17 cellular contexts compared by ENCODE assay signal in genomic region chr14:101123639-101124525, GRCh38.
A peak's percentile ranks its signal among the peaks of the same experiment; 100 is the strongest.
DNase-seq lines count a peak whose midpoint lies in the region; ATAC-seq and TF ChIP-seq lines count a peak whose summit lies in the region.
"Had no signal": no experiment of that assay in that cellular context is flagged by ENCODE, and none has a peak within 500 bp of the region (broad histone marks: within the 10 kb centered on the region; RNA-seq: fewer than 3 reads in every experiment).

No MANE protein-coding gene starts in this region.

- no peak overlapping the region for H3K4me3 Mint-ChIP-seq in natural killer cell
- no peak overlapping the region for H3K4me3 Mint-ChIP-seq in natural killer cell treated with Interleukin-12 subunit alpha and Interleukin-12 subunit beta and Interleukin-15 and Interleukin-18, amount 100 ng/mL, for 72 hours
- H3K4me3 Mint-ChIP-seq in endodermal cell: no peak overlapping the region
- H3K4me3 Mint-ChIP-seq: activated naive CD4-positive, alpha-beta T cell treated with anti-CD3 and anti-CD28 coated beads for 36 hours had no signal

- no peaks in the 10 kb centered on the region for H3K27me3 ChIP-seq in endodermal cell (ENCODE audit: control insufficient read depth, insufficient read depth, low read length, poor library complexity, severe bottlenecking)
- H3K27me3 ChIP-seq: foreskin keratinocyte had no signal

- H3K9me3 Mint-ChIP-seq in natural killer cell (no peaks in the 10 kb centered on the region), endodermal cell (peaks cover 6% of the 10 kb centered on the region)
- no peaks in the 10 kb centered on the region for H3K9me3 Mint-ChIP-seq in natural killer cell treated with Interleukin-12 subunit alpha and Interleukin-12 subunit beta and Interleukin-15 and Interleukin-18, amount 100 ng/mL, for 72 hours
- H3K9me3 Mint-ChIP-seq: activated naive CD4-positive, alpha-beta T cell treated with anti-CD3 and anti-CD28 coated beads for 36 hours had no signal

- H3K9me3 ChIP-seq in endodermal cell (ENCODE audit: control insufficient read depth, low read length): peaks cover 5% of the 10 kb centered on the region

- H3K4me1 Mint-ChIP-seq in natural killer cell (peaks cover 21 to 27% of the 10 kb centered on the region in 2 donors), endodermal cell (peaks cover 13% of the 10 kb centered on the region)
- peaks cover 5 to 13% of the 10 kb centered on the region in 2 donors for H3K4me1 Mint-ChIP-seq in natural killer cell treated with Interleukin-12 subunit alpha and Interleukin-12 subunit beta and Interleukin-15 and Interleukin-18, amount 100 ng/mL, for 72 hours (ENCODE audit: low read depth in 2 of 2)

- WGBS in endodermal cell (ENCODE audit: insufficient coverage in 1 of 2, insufficient read length in 1 of 2), 2 experiments: 90 to 94% methylated on average over 15 to 19 of the region's 19 CpGs

- H3K27me3 Mint-ChIP-seq in natural killer cell (ENCODE audit: low read depth in 2 of 2) (peaks cover 10 to 13% of the 10 kb centered on the region in 2 donors), endodermal cell (ENCODE audit: insufficient read depth) (no peaks in the 10 kb centered on the region)
- peaks cover 12 to 13% of the 10 kb centered on the region in 2 donors for H3K27me3 Mint-ChIP-seq in natural killer cell treated with Interleukin-12 subunit alpha and Interleukin-12 subunit beta and Interleukin-15 and Interleukin-18, amount 100 ng/mL, for 72 hours

- H3K36me3 ChIP-seq in endodermal cell (ENCODE audit: control insufficient read depth, insufficient read depth, low read length): no peaks in the 10 kb centered on the region

- H3K9ac ChIP-seq in endodermal cell (ENCODE audit: extremely low read depth, low read length, poor library complexity, severe bottlenecking): no peak overlapping the region

- H3K27ac Mint-ChIP-seq in natural killer cell: no peak overlapping the region
- no peak overlapping the region for H3K27ac Mint-ChIP-seq in natural killer cell treated with Interleukin-12 subunit alpha and Interleukin-12 subunit beta and Interleukin-15 and Interleukin-18, amount 100 ng/mL, for 72 hours
- no peak overlapping the region for H3K27ac Mint-ChIP-seq in endodermal cell
- H3K27ac Mint-ChIP-seq: activated naive CD4-positive, alpha-beta T cell treated with anti-CD3 and anti-CD28 coated beads for 36 hours had no signal

- H3K4me3 ChIP-seq in endodermal cell (ENCODE audit: low read length): no peak overlapping the region

- intact Hi-C loops in natural killer cell (cut with micrococcal nuclease): no loop called here

- no peak for TF ChIP-seq CTCF in natural killer cell (IDR thresholded peaks at IDR 0.05)
- no peak for TF ChIP-seq CTCF in endodermal cell (conservative IDR thresholded peaks at IDR 0.05)
- no peak for TF ChIP-seq CTCF in omental fat pad (IDR thresholded peaks at IDR 0.05)

- no peaks in the 10 kb centered on the region for H3K36me3 Mint-ChIP-seq in natural killer cell
- H3K36me3 Mint-ChIP-seq in natural killer cell treated with Interleukin-12 subunit alpha and Interleukin-12 subunit beta and Interleukin-15 and Interleukin-18, amount 100 ng/mL, for 72 hours: no peaks in the 10 kb centered on the region
- no peaks in the 10 kb centered on the region for H3K36me3 Mint-ChIP-seq in endodermal cell (ENCODE audit: low read depth)

- H3K27ac ChIP-seq in endodermal cell (ENCODE audit: low read depth, low read length): no peak overlapping the region
- H3K27ac ChIP-seq: foreskin keratinocyte had no signal

- H3K4me1 ChIP-seq in endodermal cell (ENCODE audit: control insufficient read depth, insufficient read depth, low read length): peaks cover 3% of the 10 kb centered on the region
- H3K4me1 ChIP-seq: foreskin keratinocyte had no signal

- ATAC-seq in natural killer cell (no peak), omental fat pad (ENCODE audit: low FRiP score) (no peak), HG03025 (IDR thresholded peaks at IDR 0.05; ENCODE audit: low FRiP score, unreplicated experiment) (no peak)
- no peak for ATAC-seq in natural killer cell treated with Interleukin-12 subunit alpha and Interleukin-12 subunit beta and Interleukin-15 and Interleukin-18, amount 100 ng/mL, for 72 hours
- ATAC-seq: foreskin keratinocyte, left ventricle myocardium superior had no signal

- DNase-seq in natural killer cell: peak; percentile 14
- no peak for DNase-seq in natural killer cell treated with Interleukin-12 subunit alpha and Interleukin-12 subunit beta and Interleukin-15 and Interleukin-18, amount 100 ng/mL, for 72 hours (ENCODE audit: low spot score)
- peak; percentile 39 for DNase-seq in endodermal cell
- peak; percentile 16 for DNase-seq in omental fat pad (ENCODE audit: low spot score)
- DNase-seq in anterior cingulate cortex (lab: John Stamatoyannopoulos, UW): no peak
- no peak for DNase-seq in midbrain (lab: John Stamatoyannopoulos, UW)
- DNase-seq in dedifferentiated amniotic fluid mesenchymal stem cell (ENCODE audit: extremely low spot score): no peak
- DNase-seq: COR-L47, foreskin keratinocyte, IMR-90, left ventricle myocardium superior, MM.1S, NCI-H2029, NCI-H510A, T-helper 9 cell had no signal

Comparison
In these comparisons a context has a peak if more than half of its experiments do, and no peak if none do; other contexts are left out.
1. DNase-seq: peak in natural killer cell (single experiment), endodermal cell (single experiment) and omental fat pad (single experiment); none in natural killer cell treated with Interleukin-12 subunit alpha and Interleukin-12 subunit beta and Interleukin-15 and Interleukin-18, amount 100 ng/mL, for 72 hours (single experiment), anterior cingulate cortex (0 of 58), midbrain (single experiment) and dedifferentiated amniotic fluid mesenchymal stem cell (single experiment).